8 cellular contexts compared by ENCODE assay signal in genomic region chr22:46045459-46046298, GRCh38.
DNase-seq lines count a peak whose midpoint lies in the region; ATAC-seq and TF ChIP-seq lines count a peak whose summit lies in the region.

No MANE protein-coding gene starts in this region.

- 31 to 37% (median 32%) methylated on average over 12 of the region's 12 CpGs for WGBS in adipose tissue, 3 donors
- no CpG with 5 or more reads among the region's 12 CpGs for WGBS in iPS DF 6.9 (ENCODE audit: insufficient coverage, insufficient read length)

- H3K27ac ChIP-seq in adipose tissue (ENCODE audit: low read depth, low read length) (peak overlapping the region; percentile 55), iPS DF 6.9 (ENCODE audit: low read length) (no peak overlapping the region), gastrocnemius medialis (peak overlapping the region; percentile 98 to 99 (median 99))

- H3K9me3 ChIP-seq in iPS DF 6.9 (ENCODE audit: control insufficient read depth, insufficient read depth, low read length) (no peaks in the 10 kb centered on the region), gastrocnemius medialis (no peaks in the 10 kb centered on the region)

- ATAC-seq in gastrocnemius medialis (peak; percentile 53), HG02840 (IDR thresholded peaks at IDR 0.05; ENCODE audit: low FRiP score, unreplicated experiment) (no peak), GM21381 (IDR thresholded peaks at IDR 0.05; ENCODE audit: unreplicated experiment) (no peak)

- in situ Hi-C loops in gastrocnemius medialis (cut with MboI; ENCODE audit: low sequenced_read_pairs in 4 of 4): no loop called here

- DNase-seq in HFF-Myc (ENCODE audit: extremely low read depth, low read depth) (no peak), iPS DF 6.9 (ENCODE audit: low read depth, low spot score) (no peak), gastrocnemius medialis (peak; percentile 73 to 79), amniotic stem cell (lab: John Stamatoyannopoulos, UW) (no peak), ureter (ENCODE audit: low spot score) (no peak)

- H3K4me1 ChIP-seq in iPS DF 6.9 (ENCODE audit: control insufficient read depth, insufficient read depth, low read length) (peaks cover 9% of the 10 kb centered on the region), gastrocnemius medialis (peaks cover 72 to 79% of the 10 kb centered on the region in 2 donors)

- TF ChIP-seq POLR2A in gastrocnemius medialis (IDR thresholded peaks at IDR 0.05): peak; percentile 56 to 87

- TF ChIP-seq CTCF in HFF-Myc (IDR thresholded peaks at IDR 0.05; ENCODE audit: low read depth, low read length, missing control alignments) (no peak), gastrocnemius medialis (IDR thresholded peaks at IDR 0.05 in 4 of 5, conservative IDR thresholded peaks at IDR 0.05 in 1 of 5) (no peak)

- H3K4me3 ChIP-seq in HFF-Myc (replicated peaks; ENCODE audit: low read depth, low read length): peak overlapping the region; percentile 52
- peak overlapping the region; percentile 45; the same call in 1 of the 2 replicates for H3K4me3 ChIP-seq in iPS DF 6.9 (ENCODE audit: low read length)
- peak overlapping the region; percentile 71 to 80 (median 72) for H3K4me3 ChIP-seq in gastrocnemius medialis

- H3K36me3 ChIP-seq in iPS DF 6.9 (ENCODE audit: control insufficient read depth, insufficient read depth, low read length) (no peaks in the 10 kb centered on the region), gastrocnemius medialis (no peaks in the 10 kb centered on the region)

- peaks cover 3% of the 10 kb centered on the region for H3K27me3 ChIP-seq in iPS DF 6.9 (ENCODE audit: control insufficient read depth, insufficient read depth, low read length)
- H3K27me3 ChIP-seq in gastrocnemius medialis: no peaks in the 10 kb centered on the region

- intact Hi-C loops in gastrocnemius medialis (cut with DNase I; ENCODE audit: low total_unique reads): no loop called here

Comparison
In these comparisons a context has a peak if more than half of its experiments do, and no peak if none do; other contexts are left out.
1. DNase-seq: peak in gastrocnemius medialis (2 of 2); none in HFF-Myc (single experiment), iPS DF 6.9 (single experiment), amniotic stem cell (single experiment) and ureter (single experiment).
2. ATAC-seq: peak in gastrocnemius medialis (2 of 2); none in HG02840 (single experiment) and GM21381 (single experiment).
3. Peak in every context shown above with its lines, with median percentiles within 50 percentile points of each other: H3K4me3 ChIP-seq.